ENCODE assay signal across 28 cellular contexts in the genomic region with DNA sequence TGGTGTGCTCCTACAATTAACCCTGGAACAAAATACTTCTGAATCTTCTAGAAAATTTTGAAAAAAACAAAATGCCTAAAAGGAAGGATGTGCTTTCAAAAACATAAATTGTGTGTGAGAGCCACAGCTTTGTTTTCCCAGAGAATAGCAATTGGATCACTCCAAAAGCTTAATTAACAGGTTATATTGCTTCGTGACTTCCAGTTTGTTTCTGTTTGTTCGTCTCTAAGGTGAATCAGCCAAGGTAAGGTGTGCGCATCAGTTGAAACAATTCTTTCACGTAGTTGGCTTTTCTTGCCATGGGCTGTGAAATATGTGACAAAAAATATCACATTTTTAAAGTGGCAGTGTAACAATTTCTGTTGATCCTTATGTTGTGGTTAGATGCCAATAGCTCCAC.
DNase-seq lines count a peak whose midpoint lies in the region; ATAC-seq, FAIRE-seq and TF ChIP-seq lines count a peak whose summit lies in the region.
"Had no signal": no experiment of that assay in that cellular context is flagged by ENCODE, and none has a peak within 500 bp of the region (broad histone marks: within the 10 kb centered on the region; RNA-seq: fewer than 3 reads in every experiment).

No MANE protein-coding gene starts in this region.

- ATAC-seq in GM21576 (IDR thresholded peaks at IDR 0.05; ENCODE audit: unreplicated experiment), result no peak
- ATAC-seq: activated CD8-positive, alpha-beta T cell treated with anti-CD3 and anti-CD28 coated beads, Interleukin-2, amount 10 ng/mL, durations not matched to agents 7 days and 5 days; body of pancreas; CD8-positive, alpha-beta T cell; GM12878; K562; left colon; Panc1; stimulated activated naive CD8-positive, alpha-beta T cell treated with anti-CD3 and anti-CD28 coated beads, Interleukin-15, Interleukin-2, amounts not matched to agents 100 U/mL and 50 U/mL, for 24 hours had no signal

- peak overlapping the region; percentile 35 for H2AFZ ChIP-seq in keratinocyte (ENCODE audit: control insufficient read depth, low read length)

- no peak for TF ChIP-seq CTCF in D721Med (IDR thresholded peaks at IDR 0.05; ENCODE audit: insufficient read depth, missing control alignments)
- TF ChIP-seq CTCF in RWPE1 (conservative IDR thresholded peaks at IDR 0.05; ENCODE audit: low read depth), result no peak
- no peak for TF ChIP-seq CTCF in keratinocyte (optimal IDR thresholded peaks at IDR 0.05 in 1 of 3, IDR thresholded peaks at IDR 0.05 in 1 of 3, conservative IDR thresholded peaks at IDR 0.05 in 1 of 3; ENCODE audit: extremely low read depth in 1 of 3, insufficient read depth in 2 of 3, low read length in 3 of 3)
- no peak for TF ChIP-seq CTCF in tibial artery (IDR thresholded peaks at IDR 0.05)

- no peaks in the 10 kb centered on the region for H3K27me3 ChIP-seq in keratinocyte (ENCODE audit: control insufficient read depth, extremely low read depth, insufficient read depth, low read length)
- no peaks in the 10 kb centered on the region for H3K27me3 ChIP-seq in tibial artery
- H3K27me3 ChIP-seq: BE2C, body of pancreas, ovary, SJCRH30, vagina had no signal

- H3K36me3 ChIP-seq in keratinocyte (ENCODE audit: control insufficient read depth in 2 of 2, extremely low read depth in 1 of 2, insufficient read depth in 2 of 2, low read length in 2 of 2) (no peaks in the 10 kb centered on the region), tibial artery (no peaks in the 10 kb centered on the region)
- H3K36me3 ChIP-seq: BE2C, ovary, SJCRH30, thoracic aorta, vagina had no signal

- peak overlapping the region; percentile 56 for H3K4me2 ChIP-seq in keratinocyte (ENCODE audit: control insufficient read depth, extremely low read depth, insufficient read depth, low read depth, low read length)

- peak; percentile 80 for FAIRE-seq in D721Med (lab: Jason Lieb, UNC)
- FAIRE-seq in keratinocyte (lab: Jason Lieb, UNC), result peak; percentile 79
- FAIRE-seq: GM12878, K562, small intestine had no signal

- intact Hi-C loops in tibial artery (cut with DNase I; ENCODE audit: low total_unique reads), result no loop called here

- DNase-seq in D721Med (ENCODE audit: insufficient read length, low spot score) (no peak), NCI-H2029 (lab: John Stamatoyannopoulos, UW) (peak; percentile 44), RWPE1 (ENCODE audit: low spot score) (peak; percentile 6), keratinocyte (ENCODE audit: low read depth, low spot score) (no peak), tibial artery (no peak), RPMI8226 (no peak), AG20443 (ENCODE audit: low spot score) (no peak)
- DNase-seq: ACHN; activated CD4-positive, alpha-beta T cell treated with anti-CD3 and anti-CD28 coated beads for 4 hours; activated CD8-positive, alpha-beta T cell treated with anti-CD3 and anti-CD28 coated beads, Interleukin-2, amount 10 ng/mL, durations not matched to agents 7 days and 5 days; activated naive CD4-positive, alpha-beta T cell treated with anti-CD3 and anti-CD28 coated beads, Interleukin-2, amount 10 ng/mL, durations not matched to agents 7 days and 5 days; BE2C; body of pancreas; CD8-positive, alpha-beta T cell; DMS 273 treated with DMSO at 0.1 percent for 48 hours; hypothalamus; left colon; ovary; SJCRH30; small intestine; stimulated activated naive CD8-positive, alpha-beta T cell treated with anti-CD3 and anti-CD28 coated beads, Interleukin-15, Interleukin-2, amounts not matched to agents 100 U/mL and 50 U/mL, for 24 hours; SW 1271 had no signal

- H3K9me1 ChIP-seq in keratinocyte (ENCODE audit: control insufficient read depth, extremely low read depth, insufficient read depth, low read length), result no peaks in the 10 kb centered on the region

- H3K27ac ChIP-seq in RWPE1 (no peak overlapping the region), keratinocyte (ENCODE audit: control insufficient read depth, insufficient read depth, low read length) (peak overlapping the region; percentile 58), tibial artery (no peak overlapping the region)
- H3K27ac ChIP-seq: body of pancreas, ovary, SJCRH30, thoracic aorta, vagina had no signal

- dilution Hi-C loops in keratinocyte (cut with MboI; ENCODE audit: extremely low pct_ligation_motif_present, low sequenced_read_pairs), result no loop called here

- no peaks in the 10 kb centered on the region for H4K20me1 ChIP-seq in keratinocyte (ENCODE audit: control insufficient read depth, extremely low read depth, insufficient read depth, low read length)

- H3K4me1 ChIP-seq in keratinocyte (ENCODE audit: control insufficient read depth, extremely low read depth, insufficient read depth, low read length) (peaks cover 18% of the 10 kb centered on the region), tibial artery (no peaks in the 10 kb centered on the region)
- H3K4me1 ChIP-seq: body of pancreas, SJCRH30 had no signal

- H3K4me3 ChIP-seq in keratinocyte (ENCODE audit: control insufficient read depth in 2 of 3, extremely low read depth in 1 of 3, insufficient read depth in 2 of 3, low read depth in 1 of 3, low read length in 3 of 3) (no peak overlapping the region), tibial artery (no peak overlapping the region)
- H3K4me3 ChIP-seq: body of pancreas, GM12878, K562, ovary, SJCRH30, thoracic aorta, vagina had no signal

- CTCF ChIA-PET in RWPE1 (lab: Yijun Ruan, JAX), result interaction anchor here (0.6 kb wide), 1 partner anchor 312 kb away, joined by 3 read pairs; no protein-coding TSS in a partner anchor

- POLR2A ChIA-PET in RWPE1 (lab: Yijun Ruan, JAX; ENCODE audit: low non-redundant PET), result no interaction called here

- no peaks in the 10 kb centered on the region for H3K9me3 ChIP-seq in keratinocyte (ENCODE audit: control insufficient read depth, low read depth, low read length)
- no peaks in the 10 kb centered on the region for H3K9me3 ChIP-seq in tibial artery
- H3K9me3 ChIP-seq: BE2C, body of pancreas, ovary, SJCRH30, thoracic aorta, vagina had no signal

- peak overlapping the region; percentile 38 for H3K9ac ChIP-seq in keratinocyte (ENCODE audit: control insufficient read depth, extremely low read depth, insufficient read depth, low read length)

- H3K79me2 ChIP-seq in keratinocyte (ENCODE audit: control insufficient read depth, insufficient read depth, low read length), result no peaks in the 10 kb centered on the region

Comparison
In these comparisons a context has a peak if more than half of its experiments do, and no peak if none do; other contexts are left out.
1. DNase-seq: peak in NCI-H2029 (single experiment) and RWPE1 (single experiment); none in D721Med (single experiment), keratinocyte (single experiment), tibial artery (0 of 2), RPMI8226 (single experiment) and AG20443 (single experiment).